In the genomic region with DNA sequence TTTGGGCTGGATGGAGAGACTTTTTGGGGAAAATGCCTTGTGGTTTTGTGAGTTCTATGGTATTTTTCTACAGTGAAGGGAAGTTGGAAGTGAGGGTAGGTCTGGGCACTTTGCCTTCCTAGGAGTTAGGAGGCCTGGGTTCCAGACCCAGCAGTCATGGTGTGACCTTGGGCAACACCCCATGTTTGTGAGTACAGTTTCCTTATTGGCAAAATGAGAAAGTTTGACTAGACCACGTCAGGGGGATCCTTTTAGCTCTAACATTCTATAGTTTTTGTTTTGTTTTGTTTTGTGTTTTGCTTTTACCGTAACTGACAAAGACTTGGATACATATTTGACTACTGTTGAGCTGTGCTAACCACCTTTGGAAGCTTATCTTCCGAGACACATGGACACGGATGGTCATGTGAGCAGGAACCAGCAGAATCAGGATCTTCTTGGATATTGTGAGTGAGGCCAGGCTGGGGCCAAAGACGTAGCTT, we compare ENCODE assay signal across 1 cellular context.
TF ChIP-seq lines count a peak whose summit lies in the region.

No MANE protein-coding gene starts in this region.

TF ChIP-seq in K562, 482 proteins besides CTCF, POLR2A, EP300 and RAD21 (continued from another document and continues in another):
- TF ChIP-seq MGA (IDR thresholded peaks at IDR 0.05) (peak; percentile 52), MTA2 (IDR thresholded peaks at IDR 0.05; ENCODE audit: low read depth) (peak; percentile 64), RREB1 (CRISPR knock-in tag; IDR thresholded peaks at IDR 0.05) (0 out of 2 replicates have a peak, but pooled peaks have one; percentile 51), BHLHE40 (IDR thresholded peaks at IDR 0.05; ENCODE audit: low read length) (peak; percentile 80; the same call in 1 of the 2 replicates), HDAC8 (tag; IDR thresholded peaks at IDR 0.05) (peak; percentile 31; the same call in 1 of the 2 replicates), SMAD3 (CRISPR knock-in tag; conservative IDR thresholded peaks at IDR 0.05) (0 out of 2 replicates have a peak, but pooled peaks have one; percentile 75), E2F6 (IDR thresholded peaks at IDR 0.05; ENCODE audit: borderline replicate concordance in 1 of 2, extremely low read depth in 1 of 2, insufficient read depth in 1 of 2, insufficient read length in 1 of 2, low read depth in 1 of 2, low read length in 1 of 2, poor library complexity in 1 of 2, severe bottlenecking in 1 of 2) (no peak), SMAD4 (CRISPR knock-in tag; conservative IDR thresholded peaks at IDR 0.05) (peak; percentile 92), TCF3 (CRISPR knock-in tag; IDR thresholded peaks at IDR 0.05) (peak; percentile 80), PREB (CRISPR knock-in tag; IDR thresholded peaks at IDR 0.05) (no peak), HIVEP1 (CRISPR knock-in tag; IDR thresholded peaks at IDR 0.05) (0 out of 2 replicates have a peak, but pooled peaks have one; percentile 66), ZNF347 (CRISPR knock-in tag; IDR thresholded peaks at IDR 0.05; ENCODE audit: low read depth) (no peak), BRF2 (IDR thresholded peaks at IDR 0.05; ENCODE audit: borderline replicate concordance, insufficient read depth, insufficient read length) (no peak), HDGF (IDR thresholded peaks at IDR 0.05) (no peak), ZNF583 (CRISPR knock-in tag; IDR thresholded peaks at IDR 0.05) (peak; percentile 97), ZNF41 (CRISPR knock-in tag; conservative IDR thresholded peaks at IDR 0.05) (peak; percentile 68; the same call in 1 of the 2 replicates), ZHX1 (conservative IDR thresholded peaks at IDR 0.05; ENCODE audit: low read length) (no peak), ZBTB26 (CRISPR knock-in tag; IDR thresholded peaks at IDR 0.05) (no peak), MAZ (CRISPR knock-in tag; conservative IDR thresholded peaks at IDR 0.05 in 1 of 2, IDR thresholded peaks at IDR 0.05 in 1 of 2) (0 out of 4 replicates have a peak, but pooled peaks of 1 of the 2 experiments have one; percentile 17)
